In genomic region chr17:40309938-40310510, GRCh38 we compare ENCODE assay signal across 10 cellular contexts. TPM values are rescaled to one million over a fixed set of nuclear protein-coding genes. Genes with fewer than 3 reads are reported as not detected.
DNase-seq lines count a peak whose midpoint lies in the region; ATAC-seq and TF ChIP-seq lines count a peak whose summit lies in the region.
"Had no signal": no experiment of that assay in that cellular context is flagged by ENCODE, and none has a peak within 500 bp of the region (broad histone marks: within the 10 kb centered on the region; RNA-seq: fewer than 3 reads in every experiment).

No MANE protein-coding gene starts in this region.

- no peak for ATAC-seq in left cardiac atrium
- no peak for ATAC-seq in natural killer cell treated with Interleukin-12 subunit alpha and Interleukin-12 subunit beta and Interleukin-15 and Interleukin-18, amount 100 ng/mL, for 72 hours
- ATAC-seq: activated CD8-positive, alpha-beta memory T cell treated with anti-CD3 and anti-CD28 coated beads, Interleukin-2, amount 10 ng/mL, durations not matched to agents 7 days and 5 days had no signal

- H3K4me1 ChIP-seq in cardiac muscle cell (ENCODE audit: low read depth) (peaks cover 78% of the 10 kb centered on the region), mucosa of rectum (ENCODE audit: control insufficient read depth in 2 of 2, insufficient read depth in 2 of 2, low read length in 2 of 2) (peaks cover 70 to 73% of the 10 kb centered on the region in 2 donors), uterus (peaks cover 0 to 24% of the 10 kb centered on the region in 2 donors)

- no peak for TF ChIP-seq POLR2A in uterus (IDR thresholded peaks at IDR 0.05)

- no peaks in the 10 kb centered on the region for H3K36me3 Mint-ChIP-seq in natural killer cell treated with Interleukin-12 subunit alpha and Interleukin-12 subunit beta and Interleukin-15 and Interleukin-18, amount 100 ng/mL, for 72 hours
- H3K36me3 Mint-ChIP-seq: activated CD8-positive, alpha-beta memory T cell treated with anti-CD3 and anti-CD28 coated beads, Interleukin-2, amount 10 ng/mL, durations not matched to agents 7 days and 5 days had no signal

- H3K27me3 ChIP-seq in cardiac muscle cell (no peaks in the 10 kb centered on the region), mucosa of rectum (ENCODE audit: control insufficient read depth in 2 of 2, insufficient read depth in 2 of 2, low read length in 2 of 2) (no peaks in the 10 kb centered on the region), uterus (no peaks in the 10 kb centered on the region)

- H3K4me3 Mint-ChIP-seq in natural killer cell treated with Interleukin-12 subunit alpha and Interleukin-12 subunit beta and Interleukin-15 and Interleukin-18, amount 100 ng/mL, for 72 hours: no peak overlapping the region

- peaks cover 37 to 55% of the 10 kb centered on the region in 2 donors for H3K4me1 Mint-ChIP-seq in natural killer cell treated with Interleukin-12 subunit alpha and Interleukin-12 subunit beta and Interleukin-15 and Interleukin-18, amount 100 ng/mL, for 72 hours (ENCODE audit: low read depth in 2 of 2)

- TF ChIP-seq CTCF in cardiac muscle cell (IDR thresholded peaks at IDR 0.05; ENCODE audit: low read depth, low read length): no peak
- no peak for TF ChIP-seq CTCF in uterus (IDR thresholded peaks at IDR 0.05)

- DNase-seq in cardiac muscle cell (ENCODE audit: low read depth in 1 of 2, low spot score in 1 of 2): no peak
- no peak for DNase-seq in left cardiac atrium
- peak; percentile 83 for DNase-seq in cerebellum (ENCODE audit: low spot score)
- DNase-seq in uterus: no peak
- DNase-seq in natural killer cell treated with Interleukin-12 subunit alpha and Interleukin-12 subunit beta and Interleukin-15 and Interleukin-18, amount 100 ng/mL, for 72 hours (ENCODE audit: low spot score): no peak
- no peak for DNase-seq in activated CD4-positive, alpha-beta T cell treated with anti-CD3 and anti-CD28 coated beads, Interleukin-2, amount 50 U/mL, for 48 hours
- DNase-seq in AG08396 (ENCODE audit: low spot score): no peak
- DNase-seq: activated CD8-positive, alpha-beta memory T cell treated with anti-CD3 and anti-CD28 coated beads, Interleukin-2, amount 10 ng/mL, durations not matched to agents 7 days and 5 days had no signal

- H3K27ac ChIP-seq in cardiac muscle cell: peak overlapping the region; percentile 61
- no peak overlapping the region for H3K27ac ChIP-seq in mucosa of rectum (ENCODE audit: low read depth in 2 of 2, low read length in 2 of 2)
- peak overlapping the region; percentile 60 to 68 for H3K27ac ChIP-seq in uterus

- peak overlapping the region; percentile 32 to 72 for H3K9ac ChIP-seq in mucosa of rectum (ENCODE audit: low read depth in 1 of 2, low read length in 2 of 2)

- no peaks in the 10 kb centered on the region for H3K9me3 Mint-ChIP-seq in natural killer cell treated with Interleukin-12 subunit alpha and Interleukin-12 subunit beta and Interleukin-15 and Interleukin-18, amount 100 ng/mL, for 72 hours

- H3K9me3 ChIP-seq in cardiac muscle cell (ENCODE audit: low read depth) (no peaks in the 10 kb centered on the region), mucosa of rectum (ENCODE audit: control insufficient read depth in 2 of 2, low read length in 2 of 2) (no peaks in the 10 kb centered on the region), uterus (no peaks in the 10 kb centered on the region)

- H3K36me3 ChIP-seq in cardiac muscle cell (no peaks in the 10 kb centered on the region), mucosa of rectum (ENCODE audit: control insufficient read depth in 2 of 2, insufficient read depth in 2 of 2, low read length in 2 of 2) (no peaks in the 10 kb centered on the region), uterus (no peaks in the 10 kb centered on the region)

- H3K27me3 Mint-ChIP-seq in natural killer cell treated with Interleukin-12 subunit alpha and Interleukin-12 subunit beta and Interleukin-15 and Interleukin-18, amount 100 ng/mL, for 72 hours: no peaks in the 10 kb centered on the region
- H3K27me3 Mint-ChIP-seq: activated CD8-positive, alpha-beta memory T cell treated with anti-CD3 and anti-CD28 coated beads, Interleukin-2, amount 10 ng/mL, durations not matched to agents 7 days and 5 days had no signal

- peak overlapping the region; percentile 97 for H3K4me3 ChIP-seq in cardiac muscle cell
- H3K4me3 ChIP-seq in mucosa of rectum (ENCODE audit: low read length in 2 of 2): peak overlapping the region; percentile 74 to 84
- peak overlapping the region in 1 of 2 donors; percentile 37 for H3K4me3 ChIP-seq in uterus

- H3K27ac Mint-ChIP-seq in natural killer cell treated with Interleukin-12 subunit alpha and Interleukin-12 subunit beta and Interleukin-15 and Interleukin-18, amount 100 ng/mL, for 72 hours: no peak overlapping the region
- H3K27ac Mint-ChIP-seq: activated CD8-positive, alpha-beta memory T cell treated with anti-CD3 and anti-CD28 coated beads, Interleukin-2, amount 10 ng/mL, durations not matched to agents 7 days and 5 days had no signal

- intact Hi-C loops in left cardiac atrium (cut with DNase I): loop anchor here in 1 of 2 donors (10.0 kb wide), 1 partner anchor 105 kb away; the partner anchor contains the start of gene TOP2A
- intact Hi-C loops in uterus (cut with DNase I; ENCODE audit: low total_unique reads): no loop called here

RNA-seq across cellular contexts. Expression of gene RARA, which starts 1.0 kb away (rescaled TPM):
- total RNA-seq in cardiac muscle cell (58.9 and 61.3 TPM in 2 replicates), left cardiac atrium (10 to 100 TPM; 23.3 to 43.8 TPM), cerebellum (4.9 TPM), uterus (10 to 100 TPM; 18.9 to 80.5 (median 46.3) TPM)
- 33.2 and 43.4 TPM in 2 replicates for polyA plus RNA-seq in cardiac muscle cell
- total RNA-seq in natural killer cell treated with Interleukin-12 subunit alpha and Interleukin-12 subunit beta and Interleukin-15 and Interleukin-18, amount 100 ng/mL, for 72 hours: 10 to 100 TPM; 26.4 to 37.8 TPM

RNA-seq across cellular contexts. Expression of gene CDC6, which starts 22.3 kb away (rescaled TPM):
- total RNA-seq in cardiac muscle cell: 7.7 and 16.1 TPM in 2 replicates
- 7.2 and 20.1 TPM in 2 replicates for polyA plus RNA-seq in cardiac muscle cell
- 1 to 10 TPM; 1.3 to 1.9 TPM for total RNA-seq in left cardiac atrium
- 8.5 TPM for total RNA-seq in cerebellum
- total RNA-seq in uterus: 10 to 100 TPM in 1 of 4 donors, under 1 TPM in 1, not detected in 2; 0.88 to 11.3 TPM
- 100 to 1,000 TPM in 1 of 2 donors, 10 to 100 TPM in 1; 79.2 to 172 TPM for total RNA-seq in natural killer cell treated with Interleukin-12 subunit alpha and Interleukin-12 subunit beta and Interleukin-15 and Interleukin-18, amount 100 ng/mL, for 72 hours

RNA-seq across cellular contexts. Expression of gene GJD3, which starts 54.5 kb away (rescaled TPM):
- total RNA-seq in cardiac muscle cell (0.48 and 1.7 TPM in 2 replicates), left cardiac atrium (1 to 10 TPM; 1.2 to 1.3 TPM), cerebellum (0.45 TPM), uterus (1 to 10 TPM in 1 of 4 donors, under 1 TPM in 1, not detected in 2; 0.83 to 3.8 TPM)
- 4.6 and 8.6 TPM in 2 replicates for polyA plus RNA-seq in cardiac muscle cell
- total RNA-seq in natural killer cell treated with Interleukin-12 subunit alpha and Interleukin-12 subunit beta and Interleukin-15 and Interleukin-18, amount 100 ng/mL, for 72 hours: not detected
- total RNA-seq: activated CD8-positive, alpha-beta memory T cell treated with anti-CD3 and anti-CD28 coated beads, Interleukin-2, amount 10 ng/mL, durations not matched to agents 7 days and 5 days; myocyte had no signal

Comparison
In these comparisons a context has a peak if more than half of its experiments do, and no peak if none do; other contexts are left out.
1. H3K27ac ChIP-seq: peak in cardiac muscle cell (single experiment) and uterus (2 of 2); none in mucosa of rectum (0 of 2).